Comparison of ENCODE assay signal across 19 cellular contexts in the genomic region with DNA sequence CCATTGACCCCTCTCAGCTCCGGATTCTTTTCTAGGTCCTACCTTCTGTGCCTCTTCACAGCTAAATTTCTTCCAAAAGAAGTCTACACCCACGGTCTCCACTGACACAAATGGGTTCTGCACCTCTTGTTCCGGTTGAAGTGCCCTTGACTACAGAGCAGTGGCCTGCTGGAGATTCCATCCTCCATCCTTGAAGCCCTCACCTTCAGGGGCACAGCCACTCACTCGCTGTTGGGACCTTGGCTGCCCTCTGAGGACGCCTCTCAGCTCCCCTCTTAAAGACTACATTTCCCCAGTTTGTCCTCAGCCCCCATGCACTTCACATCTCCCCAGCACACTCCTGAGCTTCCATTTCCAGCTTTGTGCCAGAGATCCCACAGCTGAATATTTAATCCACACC.
DNase-seq lines count a peak whose midpoint lies in the region; ATAC-seq and TF ChIP-seq lines count a peak whose summit lies in the region.
"Had no signal": no experiment of that assay in that cellular context is flagged by ENCODE, and none has a peak within 500 bp of the region (broad histone marks: within the 10 kb centered on the region; RNA-seq: fewer than 3 reads in every experiment).

No MANE protein-coding gene starts in this region.

- H3K9me3 ChIP-seq in lung (ENCODE audit: control insufficient read depth in 2 of 2, insufficient read depth in 1 of 2, low read length in 1 of 2) (no peaks in the 10 kb centered on the region), upper lobe of right lung (no peaks in the 10 kb centered on the region)

- DNase-seq in cardiac septum (ENCODE audit: low spot score) (peak; percentile 49), left ventricle myocardium superior (no peak), coronary artery (ENCODE audit: low spot score) (peak; percentile 38), lung (ENCODE audit: low spot score) (peak; percentile 29), upper lobe of right lung (no peak), omental fat pad (ENCODE audit: low spot score) (no peak)
- DNase-seq: KG1, NCI-H1092 treated with DMSO at 0.1 percent for 48 hours, NCI-H1436 treated with DMSO at 0.1 percent for 48 hours, NCI-H1930, NCI-H2227 treated with DMSO at 0.1 percent for 48 hours, NCI-H510A, NCI-H748 treated with DMSO at 0.1 percent for 48 hours, PC-9, RPMI8226, SHP77 had no signal

- H3K4me3 ChIP-seq in coronary artery (no peak overlapping the region), lung (no peak overlapping the region), upper lobe of right lung (no peak overlapping the region)
- H3K4me3 ChIP-seq: PC-9 had no signal

- no peak overlapping the region for H3K27ac ChIP-seq in coronary artery
- no peak overlapping the region for H3K27ac ChIP-seq in lung (ENCODE audit: low read depth in 1 of 2, low read length in 1 of 2)
- no peak overlapping the region for H3K27ac ChIP-seq in upper lobe of right lung
- H3K27ac ChIP-seq: C4-2B, PC-9 had no signal

- H3K4me1 ChIP-seq in lung (ENCODE audit: control insufficient read depth in 2 of 2, insufficient read depth in 2 of 2, low read length in 2 of 2): no peaks in the 10 kb centered on the region
- H3K4me1 ChIP-seq in upper lobe of right lung: peaks cover 10% of the 10 kb centered on the region

- ATAC-seq in left ventricle myocardium superior (no peak), lung (ENCODE audit: insufficient read depth, low FRiP score) (no peak), upper lobe of right lung (peak; percentile 65), GM21515 (IDR thresholded peaks at IDR 0.05; ENCODE audit: unreplicated experiment) (no peak), omental fat pad (ENCODE audit: low FRiP score) (no peak), HG03439 (IDR thresholded peaks at IDR 0.05; ENCODE audit: unreplicated experiment) (no peak)

- intact Hi-C loops in cardiac septum (cut with DNase I) (no loop called here), left ventricle myocardium superior (cut with micrococcal nuclease) (no loop called here), upper lobe of right lung (cut with DNase I) (no loop called here)

- H3K36me3 ChIP-seq in lung (ENCODE audit: control insufficient read depth in 2 of 2, insufficient read depth in 2 of 2, low read length in 2 of 2) (peaks cover 0 to 12% of the 10 kb centered on the region in 2 donors), upper lobe of right lung (peaks cover 22% of the 10 kb centered on the region)

- no peaks in the 10 kb centered on the region for H3K27me3 ChIP-seq in lung (ENCODE audit: control insufficient read depth, insufficient read depth)
- H3K27me3 ChIP-seq in upper lobe of right lung: no peaks in the 10 kb centered on the region

- WGBS in lung, 2 donors: 73 to 90% methylated on average over 5 of the region's 5 CpGs

- TF ChIP-seq CTCF in coronary artery (IDR thresholded peaks at IDR 0.05) (no peak), lung (IDR thresholded peaks at IDR 0.05; ENCODE audit: control extremely low read depth, extremely low read depth) (no peak), upper lobe of right lung (IDR thresholded peaks at IDR 0.05) (no peak), omental fat pad (IDR thresholded peaks at IDR 0.05) (no peak)

Comparison
In these comparisons a context has a peak if more than half of its experiments do, and no peak if none do; other contexts are left out.
1. DNase-seq: peak in cardiac septum (single experiment), coronary artery (single experiment) and lung (single experiment); none in left ventricle myocardium superior (single experiment), upper lobe of right lung (single experiment) and omental fat pad (single experiment).